1 cellular context compared by ENCODE assay signal in the genomic region with DNA sequence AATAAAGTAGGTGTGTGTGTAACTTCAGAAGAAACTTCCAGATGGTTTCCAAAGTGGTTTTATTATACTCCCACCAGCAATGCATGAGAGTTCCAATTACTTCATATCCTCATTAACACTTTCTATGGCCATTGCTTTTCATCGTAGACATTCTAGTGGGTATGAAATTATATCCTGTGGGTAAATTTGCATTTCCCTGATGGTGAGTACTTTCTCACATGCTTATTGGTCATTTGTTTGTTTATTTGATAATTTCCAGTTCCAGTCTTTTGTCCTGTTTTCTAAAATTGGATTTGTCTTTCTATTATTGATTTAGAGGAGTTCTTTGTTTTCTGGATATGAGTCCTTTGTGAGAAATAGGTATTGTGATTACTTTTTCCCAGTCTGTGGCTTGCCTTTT.
A peak's percentile ranks its signal among the peaks of the same experiment; 100 is the strongest.
TF ChIP-seq lines count a peak whose summit lies in the region.

No MANE protein-coding gene starts in this region.

TF ChIP-seq in GM12878, 131 proteins besides CTCF, POLR2A, EP300 and RAD21 (continued from another document and continues in another):
- TF ChIP-seq, protein P1, sequence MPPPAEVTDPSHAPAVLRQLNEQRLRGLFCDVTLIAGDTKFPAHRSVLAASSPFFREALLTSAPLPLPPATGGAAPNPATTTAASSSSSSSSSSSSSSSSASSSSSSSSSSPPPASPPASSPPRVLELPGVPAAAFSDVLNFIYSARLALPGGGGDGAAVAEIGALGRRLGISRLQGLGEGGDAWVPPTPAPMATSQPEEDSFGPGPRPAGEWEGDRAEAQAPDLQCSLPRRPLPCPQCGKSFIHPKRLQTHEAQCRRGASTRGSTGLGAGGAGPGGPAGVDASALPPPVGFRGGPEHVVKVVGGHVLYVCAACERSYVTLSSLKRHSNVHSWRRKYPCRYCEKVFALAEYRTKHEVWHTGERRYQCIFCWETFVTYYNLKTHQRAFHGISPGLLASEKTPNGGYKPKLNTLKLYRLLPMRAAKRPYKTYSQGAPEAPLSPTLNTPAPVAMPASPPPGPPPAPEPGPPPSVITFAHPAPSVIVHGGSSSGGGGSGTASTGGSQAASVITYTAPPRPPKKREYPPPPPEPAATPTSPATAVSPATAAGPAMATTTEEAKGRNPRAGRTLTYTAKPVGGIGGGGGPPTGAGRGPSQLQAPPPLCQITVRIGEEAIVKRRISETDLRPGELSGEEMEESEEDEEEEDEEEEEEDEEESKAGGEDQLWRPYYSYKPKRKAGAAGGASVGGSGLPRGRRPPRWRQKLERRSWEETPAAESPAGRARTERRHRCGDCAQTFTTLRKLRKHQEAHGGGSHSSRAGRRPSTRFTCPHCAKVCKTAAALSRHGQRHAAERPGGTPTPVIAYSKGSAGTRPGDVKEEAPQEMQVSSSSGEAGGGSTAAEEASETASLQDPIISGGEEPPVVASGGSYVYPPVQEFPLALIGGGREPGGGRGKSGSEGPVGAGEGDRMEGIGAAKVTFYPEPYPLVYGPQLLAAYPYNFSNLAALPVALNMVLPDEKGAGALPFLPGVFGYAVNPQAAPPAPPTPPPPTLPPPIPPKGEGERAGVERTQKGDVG (CRISPR knock-in tag; IDR thresholded peaks at IDR 0.05): no peak
- TF ChIP-seq STAT1 (conservative IDR thresholded peaks at IDR 0.05): no peak
- TF ChIP-seq, protein P2, sequence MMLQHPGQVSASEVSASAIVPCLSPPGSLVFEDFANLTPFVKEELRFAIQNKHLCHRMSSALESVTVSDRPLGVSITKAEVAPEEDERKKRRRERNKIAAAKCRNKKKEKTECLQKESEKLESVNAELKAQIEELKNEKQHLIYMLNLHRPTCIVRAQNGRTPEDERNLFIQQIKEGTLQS (IDR thresholded peaks at IDR 0.05; ENCODE audit: borderline replicate concordance, extremely low read depth, low read depth, low read length): no peak
- no peak for TF ChIP-seq ZNF384 (IDR thresholded peaks at IDR 0.05; ENCODE audit: borderline replicate concordance, low read depth, low read length)
- no peak for TF ChIP-seq HDAC2 (IDR thresholded peaks at IDR 0.05)
- no peak for TF ChIP-seq MYB (IDR thresholded peaks at IDR 0.05; ENCODE audit: borderline replicate concordance, low read depth, low read length)
- no peak for TF ChIP-seq PAX8 (IDR thresholded peaks at IDR 0.05)
- TF ChIP-seq TCF12 (IDR thresholded peaks at IDR 0.05; ENCODE audit: low read depth, low read length): no peak
- 0 out of 2 replicates have a peak, but pooled peaks have one; percentile 23 for TF ChIP-seq BCL11A (IDR thresholded peaks at IDR 0.05; ENCODE audit: low read depth, low read length)
- TF ChIP-seq PAX5 (IDR thresholded peaks at IDR 0.05; ENCODE audit: borderline replicate concordance, low read depth, low read length): no peak
- TF ChIP-seq NBN (IDR thresholded peaks at IDR 0.05): 0 out of 2 replicates have a peak, but pooled peaks have one; percentile 25
- TF ChIP-seq ETV6 (conservative IDR thresholded peaks at IDR 0.05 in 1 of 2, IDR thresholded peaks at IDR 0.05 in 1 of 2; ENCODE audit: borderline replicate concordance in 1 of 2, low read depth in 1 of 2): no peak
- TF ChIP-seq IRF4 (IDR thresholded peaks at IDR 0.05; ENCODE audit: low read depth, low read length): no peak
- no peak for TF ChIP-seq NR2C2 (IDR thresholded peaks at IDR 0.05; ENCODE audit: borderline replicate concordance, control insufficient read depth, insufficient read length, low read depth)
- no peak for TF ChIP-seq RBBP5 (conservative IDR thresholded peaks at IDR 0.05)
- no peak for TF ChIP-seq NFYA (IDR thresholded peaks at IDR 0.05; ENCODE audit: borderline replicate concordance, low read depth, low read length)
- TF ChIP-seq SPI1 (IDR thresholded peaks at IDR 0.05; ENCODE audit: borderline replicate concordance, insufficient read depth, low read depth, low read length): no peak
- TF ChIP-seq SRF (IDR thresholded peaks at IDR 0.05; ENCODE audit: low read depth in 2 of 2, low read length in 2 of 2): no peak
- no peak for TF ChIP-seq YY1 (IDR thresholded peaks at IDR 0.05; ENCODE audit: low read depth, low read length)
- TF ChIP-seq ZNF207 (IDR thresholded peaks at IDR 0.05; ENCODE audit: borderline replicate concordance): no peak
- no peak for TF ChIP-seq ASH2L (IDR thresholded peaks at IDR 0.05; ENCODE audit: borderline replicate concordance, low read depth)
- peak; percentile 20 for TF ChIP-seq SMAD1 (IDR thresholded peaks at IDR 0.05; ENCODE audit: low read depth, partially characterized antibody)
- TF ChIP-seq RAD51 (IDR thresholded peaks at IDR 0.05): 0 out of 2 replicates have a peak, but pooled peaks have one; percentile 28
- no peak for TF ChIP-seq EZH2 (IDR thresholded peaks at IDR 0.05; ENCODE audit: borderline replicate concordance, control insufficient read depth, low read depth, low read length)
- TF ChIP-seq RELA (IDR thresholded peaks at IDR 0.05; ENCODE audit: borderline replicate concordance, partially characterized antibody): no peak
- TF ChIP-seq, protein P3, sequence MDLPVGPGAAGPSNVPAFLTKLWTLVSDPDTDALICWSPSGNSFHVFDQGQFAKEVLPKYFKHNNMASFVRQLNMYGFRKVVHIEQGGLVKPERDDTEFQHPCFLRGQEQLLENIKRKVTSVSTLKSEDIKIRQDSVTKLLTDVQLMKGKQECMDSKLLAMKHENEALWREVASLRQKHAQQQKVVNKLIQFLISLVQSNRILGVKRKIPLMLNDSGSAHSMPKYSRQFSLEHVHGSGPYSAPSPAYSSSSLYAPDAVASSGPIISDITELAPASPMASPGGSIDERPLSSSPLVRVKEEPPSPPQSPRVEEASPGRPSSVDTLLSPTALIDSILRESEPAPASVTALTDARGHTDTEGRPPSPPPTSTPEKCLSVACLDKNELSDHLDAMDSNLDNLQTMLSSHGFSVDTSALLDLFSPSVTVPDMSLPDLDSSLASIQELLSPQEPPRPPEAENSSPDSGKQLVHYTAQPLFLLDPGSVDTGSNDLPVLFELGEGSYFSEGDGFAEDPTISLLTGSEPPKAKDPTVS (IDR thresholded peaks at IDR 0.05; ENCODE audit: low read depth, low read length): no peak
- peak; percentile 56; the same call in 1 of the 2 replicates for TF ChIP-seq RUNX3 (IDR thresholded peaks at IDR 0.05; ENCODE audit: low read length)
- TF ChIP-seq, protein P4, sequence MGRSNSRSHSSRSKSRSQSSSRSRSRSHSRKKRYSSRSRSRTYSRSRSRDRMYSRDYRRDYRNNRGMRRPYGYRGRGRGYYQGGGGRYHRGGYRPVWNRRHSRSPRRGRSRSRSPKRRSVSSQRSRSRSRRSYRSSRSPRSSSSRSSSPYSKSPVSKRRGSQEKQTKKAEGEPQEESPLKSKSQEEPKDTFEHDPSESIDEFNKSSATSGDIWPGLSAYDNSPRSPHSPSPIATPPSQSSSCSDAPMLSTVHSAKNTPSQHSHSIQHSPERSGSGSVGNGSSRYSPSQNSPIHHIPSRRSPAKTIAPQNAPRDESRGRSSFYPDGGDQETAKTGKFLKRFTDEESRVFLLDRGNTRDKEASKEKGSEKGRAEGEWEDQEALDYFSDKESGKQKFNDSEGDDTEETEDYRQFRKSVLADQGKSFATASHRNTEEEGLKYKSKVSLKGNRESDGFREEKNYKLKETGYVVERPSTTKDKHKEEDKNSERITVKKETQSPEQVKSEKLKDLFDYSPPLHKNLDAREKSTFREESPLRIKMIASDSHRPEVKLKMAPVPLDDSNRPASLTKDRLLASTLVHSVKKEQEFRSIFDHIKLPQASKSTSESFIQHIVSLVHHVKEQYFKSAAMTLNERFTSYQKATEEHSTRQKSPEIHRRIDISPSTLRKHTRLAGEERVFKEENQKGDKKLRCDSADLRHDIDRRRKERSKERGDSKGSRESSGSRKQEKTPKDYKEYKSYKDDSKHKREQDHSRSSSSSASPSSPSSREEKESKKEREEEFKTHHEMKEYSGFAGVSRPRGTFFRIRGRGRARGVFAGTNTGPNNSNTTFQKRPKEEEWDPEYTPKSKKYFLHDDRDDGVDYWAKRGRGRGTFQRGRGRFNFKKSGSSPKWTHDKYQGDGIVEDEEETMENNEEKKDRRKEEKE (IDR thresholded peaks at IDR 0.05): no peak
- TF ChIP-seq LARP7 (IDR thresholded peaks at IDR 0.05): no peak
- TF ChIP-seq, protein P5, sequence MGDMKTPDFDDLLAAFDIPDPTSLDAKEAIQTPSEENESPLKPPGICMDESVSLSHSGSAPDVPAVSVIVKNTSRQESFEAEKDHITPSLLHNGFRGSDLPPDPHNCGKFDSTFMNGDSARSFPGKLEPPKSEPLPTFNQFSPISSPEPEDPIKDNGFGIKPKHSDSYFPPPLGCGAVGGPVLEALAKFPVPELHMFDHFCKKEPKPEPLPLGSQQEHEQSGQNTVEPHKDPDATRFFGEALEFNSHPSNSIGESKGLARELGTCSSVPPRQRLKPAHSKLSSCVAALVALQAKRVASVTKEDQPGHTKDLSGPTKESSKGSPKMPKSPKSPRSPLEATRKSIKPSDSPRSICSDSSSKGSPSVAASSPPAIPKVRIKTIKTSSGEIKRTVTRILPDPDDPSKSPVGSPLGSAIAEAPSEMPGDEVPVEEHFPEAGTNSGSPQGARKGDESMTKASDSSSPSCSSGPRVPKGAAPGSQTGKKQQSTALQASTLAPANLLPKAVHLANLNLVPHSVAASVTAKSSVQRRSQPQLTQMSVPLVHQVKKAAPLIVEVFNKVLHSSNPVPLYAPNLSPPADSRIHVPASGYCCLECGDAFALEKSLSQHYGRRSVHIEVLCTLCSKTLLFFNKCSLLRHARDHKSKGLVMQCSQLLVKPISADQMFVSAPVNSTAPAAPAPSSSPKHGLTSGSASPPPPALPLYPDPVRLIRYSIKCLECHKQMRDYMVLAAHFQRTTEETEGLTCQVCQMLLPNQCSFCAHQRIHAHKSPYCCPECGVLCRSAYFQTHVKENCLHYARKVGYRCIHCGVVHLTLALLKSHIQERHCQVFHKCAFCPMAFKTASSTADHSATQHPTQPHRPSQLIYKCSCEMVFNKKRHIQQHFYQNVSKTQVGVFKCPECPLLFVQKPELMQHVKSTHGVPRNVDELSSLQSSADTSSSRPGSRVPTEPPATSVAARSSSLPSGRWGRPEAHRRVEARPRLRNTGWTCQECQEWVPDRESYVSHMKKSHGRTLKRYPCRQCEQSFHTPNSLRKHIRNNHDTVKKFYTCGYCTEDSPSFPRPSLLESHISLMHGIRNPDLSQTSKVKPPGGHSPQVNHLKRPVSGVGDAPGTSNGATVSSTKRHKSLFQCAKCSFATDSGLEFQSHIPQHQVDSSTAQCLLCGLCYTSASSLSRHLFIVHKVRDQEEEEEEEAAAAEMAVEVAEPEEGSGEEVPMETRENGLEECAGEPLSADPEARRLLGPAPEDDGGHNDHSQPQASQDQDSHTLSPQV (IDR thresholded peaks at IDR 0.05): peak; percentile 45; the same call in 1 of the 2 replicates
- no peak for TF ChIP-seq ZNF622 (IDR thresholded peaks at IDR 0.05)
- TF ChIP-seq SMARCA5 (IDR thresholded peaks at IDR 0.05): no peak
- TF ChIP-seq FOXK2 (IDR thresholded peaks at IDR 0.05): no peak
- TF ChIP-seq, protein P6, sequence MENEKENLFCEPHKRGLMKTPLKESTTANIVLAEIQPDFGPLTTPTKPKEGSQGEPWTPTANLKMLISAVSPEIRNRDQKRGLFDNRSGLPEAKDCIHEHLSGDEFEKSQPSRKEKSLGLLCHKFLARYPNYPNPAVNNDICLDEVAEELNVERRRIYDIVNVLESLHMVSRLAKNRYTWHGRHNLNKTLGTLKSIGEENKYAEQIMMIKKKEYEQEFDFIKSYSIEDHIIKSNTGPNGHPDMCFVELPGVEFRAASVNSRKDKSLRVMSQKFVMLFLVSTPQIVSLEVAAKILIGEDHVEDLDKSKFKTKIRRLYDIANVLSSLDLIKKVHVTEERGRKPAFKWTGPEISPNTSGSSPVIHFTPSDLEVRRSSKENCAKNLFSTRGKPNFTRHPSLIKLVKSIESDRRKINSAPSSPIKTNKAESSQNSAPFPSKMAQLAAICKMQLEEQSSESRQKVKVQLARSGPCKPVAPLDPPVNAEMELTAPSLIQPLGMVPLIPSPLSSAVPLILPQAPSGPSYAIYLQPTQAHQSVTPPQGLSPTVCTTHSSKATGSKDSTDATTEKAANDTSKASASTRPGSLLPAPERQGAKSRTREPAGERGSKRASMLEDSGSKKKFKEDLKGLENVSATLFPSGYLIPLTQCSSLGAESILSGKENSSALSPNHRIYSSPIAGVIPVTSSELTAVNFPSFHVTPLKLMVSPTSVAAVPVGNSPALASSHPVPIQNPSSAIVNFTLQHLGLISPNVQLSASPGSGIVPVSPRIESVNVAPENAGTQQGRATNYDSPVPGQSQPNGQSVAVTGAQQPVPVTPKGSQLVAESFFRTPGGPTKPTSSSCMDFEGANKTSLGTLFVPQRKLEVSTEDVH (IDR thresholded peaks at IDR 0.05; ENCODE audit: low read depth, partially characterized antibody): no peak
- TF ChIP-seq YBX1 (IDR thresholded peaks at IDR 0.05): no peak
- TF ChIP-seq, protein P7, sequence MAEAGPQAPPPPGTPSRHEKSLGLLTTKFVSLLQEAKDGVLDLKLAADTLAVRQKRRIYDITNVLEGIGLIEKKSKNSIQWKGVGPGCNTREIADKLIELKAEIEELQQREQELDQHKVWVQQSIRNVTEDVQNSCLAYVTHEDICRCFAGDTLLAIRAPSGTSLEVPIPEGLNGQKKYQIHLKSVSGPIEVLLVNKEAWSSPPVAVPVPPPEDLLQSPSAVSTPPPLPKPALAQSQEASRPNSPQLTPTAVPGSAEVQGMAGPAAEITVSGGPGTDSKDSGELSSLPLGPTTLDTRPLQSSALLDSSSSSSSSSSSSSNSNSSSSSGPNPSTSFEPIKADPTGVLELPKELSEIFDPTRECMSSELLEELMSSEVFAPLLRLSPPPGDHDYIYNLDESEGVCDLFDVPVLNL (IDR thresholded peaks at IDR 0.05; ENCODE audit: low read depth, low read length): no peak
- TF ChIP-seq, protein P8, sequence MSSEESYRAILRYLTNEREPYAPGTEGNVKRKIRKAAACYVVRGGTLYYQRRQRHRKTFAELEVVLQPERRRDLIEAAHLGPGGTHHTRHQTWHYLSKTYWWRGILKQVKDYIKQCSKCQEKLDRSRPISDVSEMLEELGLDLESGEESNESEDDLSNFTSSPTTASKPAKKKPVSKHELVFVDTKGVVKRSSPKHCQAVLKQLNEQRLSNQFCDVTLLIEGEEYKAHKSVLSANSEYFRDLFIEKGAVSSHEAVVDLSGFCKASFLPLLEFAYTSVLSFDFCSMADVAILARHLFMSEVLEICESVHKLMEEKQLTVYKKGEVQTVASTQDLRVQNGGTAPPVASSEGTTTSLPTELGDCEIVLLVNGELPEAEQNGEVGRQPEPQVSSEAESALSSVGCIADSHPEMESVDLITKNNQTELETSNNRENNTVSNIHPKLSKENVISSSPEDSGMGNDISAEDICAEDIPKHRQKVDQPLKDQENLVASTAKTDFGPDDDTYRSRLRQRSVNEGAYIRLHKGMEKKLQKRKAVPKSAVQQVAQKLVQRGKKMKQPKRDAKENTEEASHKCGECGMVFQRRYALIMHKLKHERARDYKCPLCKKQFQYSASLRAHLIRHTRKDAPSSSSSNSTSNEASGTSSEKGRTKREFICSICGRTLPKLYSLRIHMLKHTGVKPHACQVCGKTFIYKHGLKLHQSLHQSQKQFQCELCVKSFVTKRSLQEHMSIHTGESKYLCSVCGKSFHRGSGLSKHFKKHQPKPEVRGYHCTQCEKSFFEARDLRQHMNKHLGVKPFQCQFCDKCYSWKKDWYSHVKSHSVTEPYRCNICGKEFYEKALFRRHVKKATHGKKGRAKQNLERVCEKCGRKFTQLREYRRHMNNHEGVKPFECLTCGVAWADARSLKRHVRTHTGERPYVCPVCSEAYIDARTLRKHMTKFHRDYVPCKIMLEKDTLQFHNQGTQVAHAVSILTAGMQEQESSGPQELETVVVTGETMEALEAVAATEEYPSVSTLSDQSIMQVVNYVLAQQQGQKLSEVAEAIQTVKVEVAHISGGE (CRISPR knock-in tag; IDR thresholded peaks at IDR 0.05): no peak
- no peak for TF ChIP-seq SIX5 (IDR thresholded peaks at IDR 0.05; ENCODE audit: low read depth, low read length, severe bottlenecking)
